19 cellular contexts compared by ENCODE assay signal in the genomic region with DNA sequence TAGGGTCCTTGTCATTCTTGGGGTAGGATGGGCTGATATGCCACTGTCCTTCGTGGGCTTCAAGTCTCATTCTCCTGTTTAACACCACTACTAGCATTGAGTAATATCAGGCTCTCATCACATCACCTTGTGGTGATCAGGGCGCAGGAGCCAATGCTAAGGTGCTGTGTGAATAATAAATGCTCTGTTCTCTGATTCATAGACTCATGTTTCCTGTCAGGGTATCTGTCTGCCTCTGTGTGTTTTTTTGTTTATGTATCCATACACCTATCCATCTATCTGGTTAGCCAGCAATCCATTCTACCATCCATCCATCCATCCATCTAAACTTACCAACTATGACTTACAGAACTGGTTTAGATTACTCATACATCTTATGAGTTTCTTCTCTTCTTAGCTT.
"Had no signal": no experiment of that assay in that cellular context is flagged by ENCODE, and none has a peak within 500 bp of the region (broad histone marks: within the 10 kb centered on the region; RNA-seq: fewer than 3 reads in every experiment).

No MANE protein-coding gene starts in this region.

- H3K27me3 ChIP-seq: body of pancreas, gastroesophageal sphincter, heart left ventricle, ovary, tibial nerve had no signal

- DNase-seq: activated CD4-positive, alpha-beta memory T cell treated with anti-CD3 and anti-CD28 coated beads, Interleukin-2, amount 10 ng/mL, durations not matched to agents 7 days and 5 days; activated naive CD4-positive, alpha-beta T cell treated with anti-CD3 and anti-CD28 coated beads for 36 hours; activated T-cell treated with anti-CD3 and anti-CD28 coated beads, Interleukin-2, amount 50 U/mL, for 24 hours; body of pancreas; central memory CD4-positive, alpha-beta T cell; endodermal cell; erythroblast; heart left ventricle; kidney glomerular epithelial cell; natural killer cell; ovary; psoas muscle; right cardiac atrium; WERI-Rb-1 had no signal

- H3K4me3 Mint-ChIP-seq: activated CD4-positive, alpha-beta memory T cell treated with anti-CD3 and anti-CD28 coated beads, Interleukin-2, amount 10 ng/mL, durations not matched to agents 7 days and 5 days; activated naive CD4-positive, alpha-beta T cell treated with anti-CD3 and anti-CD28 coated beads for 36 hours; activated T-cell treated with anti-CD3 and anti-CD28 coated beads, Interleukin-2, amount 50 U/mL, for 24 hours; endodermal cell; natural killer cell; stimulated activated naive CD8-positive, alpha-beta T cell treated with anti-CD3 and anti-CD28 coated beads, Interleukin-15, Interleukin-2, amounts not matched to agents 100 ng/mL and 50 ng/mL, for 24 hours had no signal

- H3K4me1 Mint-ChIP-seq: activated CD4-positive, alpha-beta memory T cell treated with anti-CD3 and anti-CD28 coated beads, Interleukin-2, amount 10 ng/mL, durations not matched to agents 7 days and 5 days; natural killer cell had no signal

- H3K4me3 ChIP-seq: body of pancreas, gastroesophageal sphincter, heart left ventricle, ovary, psoas muscle, skin epidermis, tibial nerve had no signal

- H3K27me3 Mint-ChIP-seq: activated CD4-positive, alpha-beta memory T cell treated with anti-CD3 and anti-CD28 coated beads, Interleukin-2, amount 10 ng/mL, durations not matched to agents 7 days and 5 days; activated T-cell treated with anti-CD3 and anti-CD28 coated beads, Interleukin-2, amount 50 U/mL, for 24 hours; stimulated activated naive CD8-positive, alpha-beta T cell treated with anti-CD3 and anti-CD28 coated beads, Interleukin-15, Interleukin-2, amounts not matched to agents 100 ng/mL and 50 ng/mL, for 24 hours had no signal

- H3K27ac ChIP-seq: body of pancreas, gastroesophageal sphincter, heart left ventricle, ovary, psoas muscle, skin epidermis, tibial nerve, WERI-Rb-1 had no signal

- H3K27ac Mint-ChIP-seq: activated CD4-positive, alpha-beta memory T cell treated with anti-CD3 and anti-CD28 coated beads, Interleukin-2, amount 10 ng/mL, durations not matched to agents 7 days and 5 days; activated naive CD4-positive, alpha-beta T cell treated with anti-CD3 and anti-CD28 coated beads for 36 hours; activated T-cell treated with anti-CD3 and anti-CD28 coated beads, Interleukin-2, amount 50 U/mL, for 24 hours; activated T-helper 2 cell treated with anti-CD3 and anti-CD28 coated beads, Interferon-gamma antibody, Interleukin-2, Interleukin-4, amounts not matched to agents 10 μg/mL and 5 μg/mL and 100 μg/mL, durations not matched to agents 14 hours and 24 hours and 36 hours; natural killer cell; stimulated activated naive CD8-positive, alpha-beta T cell treated with anti-CD3 and anti-CD28 coated beads, Interleukin-15, Interleukin-2, amounts not matched to agents 100 ng/mL and 50 ng/mL, for 24 hours had no signal

- H3K4me1 ChIP-seq: body of pancreas, gastroesophageal sphincter, heart left ventricle, psoas muscle had no signal

- H3K9me3 ChIP-seq: body of pancreas, gastroesophageal sphincter, heart left ventricle, ovary, psoas muscle, tibial nerve had no signal

- ATAC-seq: body of pancreas, gastroesophageal sphincter, heart left ventricle, natural killer cell, psoas muscle, right cardiac atrium had no signal

- H3K36me3 ChIP-seq: gastroesophageal sphincter, heart left ventricle, ovary, tibial nerve, WERI-Rb-1 had no signal

- H3K9me3 Mint-ChIP-seq: activated CD4-positive, alpha-beta memory T cell treated with anti-CD3 and anti-CD28 coated beads, Interleukin-2, amount 10 ng/mL, durations not matched to agents 7 days and 5 days; endodermal cell; stimulated activated naive CD8-positive, alpha-beta T cell treated with anti-CD3 and anti-CD28 coated beads, Interleukin-15, Interleukin-2, amounts not matched to agents 100 ng/mL and 50 ng/mL, for 24 hours had no signal
